Comparison of ENCODE assay signal across 15 cellular contexts in genomic region chr7:94307399-94308048, GRCh38.
DNase-seq lines count a peak whose midpoint lies in the region; ATAC-seq, FAIRE-seq and TF ChIP-seq lines count a peak whose summit lies in the region.
"Had no signal": no experiment of that assay in that cellular context is flagged by ENCODE, and none has a peak within 500 bp of the region (broad histone marks: within the 10 kb centered on the region; RNA-seq: fewer than 3 reads in every experiment).

No MANE protein-coding gene starts in this region.

- no peaks in the 10 kb centered on the region for H3K9me1 ChIP-seq in endothelial cell of umbilical vein (replicated peaks; ENCODE audit: control insufficient read depth, extremely low read depth, insufficient read depth, low read length)

- H3K4me3 Mint-ChIP-seq in nephron (no peak overlapping the region), type B pancreatic cell (no peak overlapping the region)
- H3K4me3 Mint-ChIP-seq: CD4-positive, CD25-positive, alpha-beta regulatory T cell; HFFc6 had no signal

- H3K36me3 ChIP-seq in endothelial cell of umbilical vein (ENCODE audit: control insufficient read depth in 2 of 2, extremely low read depth in 1 of 2, insufficient read depth in 2 of 2, low read length in 2 of 2) (no peaks in the 10 kb centered on the region), neuronal stem cell (replicated peaks in 1 of 2; ENCODE audit: control insufficient read depth in 2 of 2, insufficient read depth in 2 of 2, low read length in 2 of 2) (no peaks in the 10 kb centered on the region), BE2C (no peaks in the 10 kb centered on the region)
- H3K36me3 ChIP-seq: BLaER1 treated with 17β-estradiol and CSF1 and Interleukin-3, amounts not matched to agents 10 nM and 100 nM had no signal

- H3K4me1 ChIP-seq in endothelial cell of umbilical vein (ENCODE audit: control insufficient read depth, extremely low read depth, insufficient read depth, low read length) (peaks cover 14% of the 10 kb centered on the region), neuronal stem cell (ENCODE audit: control insufficient read depth in 2 of 2, insufficient read depth in 1 of 2, low read depth in 1 of 2, low read length in 2 of 2) (peaks cover 3 to 5% of the 10 kb centered on the region in 2 donors), BE2C (no peaks in the 10 kb centered on the region)

- H2BK12ac ChIP-seq in neuronal stem cell (ENCODE audit: low read length), result no peak overlapping the region

- intact Hi-C loops in endothelial cell of umbilical vein (cut with micrococcal nuclease), result no loop called here

- POLR2A ChIA-PET in endothelial cell of umbilical vein (lab: Charles Lee), result no interaction called here

- H2AK5ac ChIP-seq in neuronal stem cell (ENCODE audit: low read depth, low read length), result no peak overlapping the region

- H2BK15ac ChIP-seq in neuronal stem cell (ENCODE audit: low read length), result no peak overlapping the region

- peaks cover 56% of the 10 kb centered on the region for H3K4me1 Mint-ChIP-seq in nephron
- H3K4me1 Mint-ChIP-seq in type B pancreatic cell (ENCODE audit: unreplicated experiment), result peaks cover 14% of the 10 kb centered on the region
- H3K4me1 Mint-ChIP-seq: CD4-positive, CD25-positive, alpha-beta regulatory T cell had no signal

- dilution Hi-C loops in endothelial cell of umbilical vein (cut with MboI; ENCODE audit: extremely low pct_ligation_motif_present, low sequenced_read_pairs), result no loop called here

- no peak overlapping the region for H4K8ac ChIP-seq in neuronal stem cell (ENCODE audit: low read depth, low read length)

- H3K23ac ChIP-seq in neuronal stem cell (ENCODE audit: low read depth, low read length, poor library complexity), result no peak overlapping the region

- peak; percentile 19 for DNase-seq in HT1080 (ENCODE audit: low read depth)
- no peak for DNase-seq in endothelial cell of umbilical vein (ENCODE audit: low read depth, low spot score)
- DNase-seq in type B pancreatic cell (ENCODE audit: extremely low spot score, unreplicated experiment), result no peak
- DNase-seq in neuronal stem cell (ENCODE audit: low spot score), result no peak
- DNase-seq in BE2C, result no peak
- no peak for DNase-seq in activated naive CD4-positive, alpha-beta T cell treated with anti-CD3 and anti-CD28 coated beads, Interleukin-2, amount 50 U/mL, for 72 hours (ENCODE audit: low spot score in 2 of 2)
- DNase-seq: 8988T; AML-193; CD4-positive, CD25-positive, alpha-beta regulatory T cell; DMS53; HCEC 1CT; HFFc6 had no signal

- H2BK5ac ChIP-seq in neuronal stem cell (ENCODE audit: low read length), result no peak overlapping the region

- H3K27me3 Mint-ChIP-seq in nephron (ENCODE audit: low read depth), result no peaks in the 10 kb centered on the region
- peaks cover 3% of the 10 kb centered on the region for H3K27me3 Mint-ChIP-seq in type B pancreatic cell
- H3K27me3 Mint-ChIP-seq: CD4-positive, CD25-positive, alpha-beta regulatory T cell had no signal

- no peak overlapping the region for H2AFZ ChIP-seq in endothelial cell of umbilical vein (ENCODE audit: low read depth, low read length)
- no peak overlapping the region for H2AFZ ChIP-seq in neuronal stem cell (ENCODE audit: low read length)

- peaks cover 12% of the 10 kb centered on the region for H3K9me3 Mint-ChIP-seq in nephron
- H3K9me3 Mint-ChIP-seq in type B pancreatic cell, result peaks cover 26% of the 10 kb centered on the region
- peaks cover 21 to 22% of the 10 kb centered on the region in 2 donors for H3K9me3 Mint-ChIP-seq in activated naive CD4-positive, alpha-beta T cell treated with anti-CD3 and anti-CD28 coated beads, Interleukin-2, amount 50 U/mL, for 72 hours
- H3K9me3 Mint-ChIP-seq: HFFc6 had no signal

- no peaks in the 10 kb centered on the region for H3K27me3 ChIP-seq in endothelial cell of umbilical vein (ENCODE audit: control insufficient read depth in 2 of 2, insufficient read depth in 2 of 2, low read length in 2 of 2)
- H3K27me3 ChIP-seq in neuronal stem cell (ENCODE audit: control insufficient read depth in 3 of 3, insufficient read depth in 3 of 3, low read depth in 1 of 3, low read length in 3 of 3), result no peaks in the 10 kb centered on the region
- 0 out of 2 replicates have a peak, but pooled peaks cover 3% of the 10 kb centered on the region for H3K27me3 ChIP-seq in BE2C
- H3K27me3 ChIP-seq: BLaER1 treated with 17β-estradiol and CSF1 and Interleukin-3, amounts not matched to agents 10 nM and 100 nM had no signal

- H3K36me3 Mint-ChIP-seq in nephron (ENCODE audit: low read depth), result peaks cover 7% of the 10 kb centered on the region
- H3K36me3 Mint-ChIP-seq in type B pancreatic cell, result peaks cover 9% of the 10 kb centered on the region
- H3K36me3 Mint-ChIP-seq in activated naive CD4-positive, alpha-beta T cell treated with anti-CD3 and anti-CD28 coated beads, Interleukin-2, amount 50 U/mL, for 72 hours, result peaks cover 0 to 4% of the 10 kb centered on the region in 2 donors
- H3K36me3 Mint-ChIP-seq: CD4-positive, CD25-positive, alpha-beta regulatory T cell had no signal

- no peaks in the 10 kb centered on the region for H3K79me2 ChIP-seq in endothelial cell of umbilical vein (ENCODE audit: control insufficient read depth, insufficient read depth, low read length)

- H3K9ac ChIP-seq in endothelial cell of umbilical vein (replicated peaks; ENCODE audit: extremely low read depth, insufficient read depth, low read length), result no peak overlapping the region
- H3K9ac ChIP-seq in neuronal stem cell (ENCODE audit: low read depth, low read length, poor library complexity), result no peak overlapping the region
- H3K9ac ChIP-seq: BLaER1 treated with 17β-estradiol and CSF1 and Interleukin-3, amounts not matched to agents 10 nM and 100 nM had no signal

- no peak overlapping the region for H4K91ac ChIP-seq in neuronal stem cell (ENCODE audit: low read depth, low read length, poor library complexity)

- no peaks in the 10 kb centered on the region for H3K9me3 ChIP-seq in endothelial cell of umbilical vein (replicated peaks; ENCODE audit: control insufficient read depth, insufficient read depth, low read length)
- peaks cover 0 to 5% of the 10 kb centered on the region in 2 donors for H3K9me3 ChIP-seq in neuronal stem cell (replicated peaks in 1 of 2; ENCODE audit: control insufficient read depth in 2 of 2, insufficient read depth in 1 of 2, low read depth in 1 of 2, low read length in 2 of 2)
- H3K9me3 ChIP-seq in BE2C, result no peaks in the 10 kb centered on the region; the same call in none of the 2 replicates
- H3K9me3 ChIP-seq: BLaER1 treated with 17β-estradiol and CSF1 and Interleukin-3, amounts not matched to agents 10 nM and 100 nM had no signal

- H3K79me1 ChIP-seq in neuronal stem cell (ENCODE audit: low read depth, low read length), result no peaks in the 10 kb centered on the region

- FAIRE-seq in endothelial cell of umbilical vein (lab: Jason Lieb, UNC), result no peak
- FAIRE-seq: GM18507 had no signal

- no peak overlapping the region for H3K4ac ChIP-seq in neuronal stem cell (ENCODE audit: low read length)

- H3K27ac Mint-ChIP-seq in nephron, result peak overlapping the region; percentile 47 to 99 (median 71)
- peak overlapping the region; percentile 14 for H3K27ac Mint-ChIP-seq in type B pancreatic cell
- H3K27ac Mint-ChIP-seq in activated naive CD4-positive, alpha-beta T cell treated with anti-CD3 and anti-CD28 coated beads, Interleukin-2, amount 50 U/mL, for 72 hours, result no peak overlapping the region
- H3K27ac Mint-ChIP-seq: CD4-positive, CD25-positive, alpha-beta regulatory T cell; HFFc6 had no signal

- 100% methylated on average over 1 of the region's 4 CpGs; no CpG with 5 or more reads in 1 of the 2 donors for WGBS in neuronal stem cell (ENCODE audit: extremely low coverage in 2 of 2, insufficient read length in 2 of 2, insufficient replicate concordance in 1 of 2), 2 donors

- H3K4me3 ChIP-seq in endothelial cell of umbilical vein (replicated peaks in 1 of 3; ENCODE audit: insufficient read depth in 1 of 3, low read depth in 1 of 3, low read length in 3 of 3), result no peak overlapping the region
- no peak overlapping the region for H3K4me3 ChIP-seq in neuronal stem cell (ENCODE audit: low read length in 2 of 2)
- no peak overlapping the region for H3K4me3 ChIP-seq in BE2C (ENCODE audit: low read depth, low read length)
- H3K4me3 ChIP-seq: BLaER1 treated with 17β-estradiol and CSF1 and Interleukin-3, amounts not matched to agents 10 nM and 100 nM had no signal

- H4K20me1 ChIP-seq in endothelial cell of umbilical vein (replicated peaks; ENCODE audit: control insufficient read depth, extremely low read depth, insufficient read depth, low read length), result no peaks in the 10 kb centered on the region
- H4K20me1 ChIP-seq: BLaER1 treated with 17β-estradiol and CSF1 and Interleukin-3, amounts not matched to agents 10 nM and 100 nM had no signal

- no peak for ATAC-seq in activated naive CD4-positive, alpha-beta T cell treated with anti-CD3 and anti-CD28 coated beads, Interleukin-2, amount 50 U/mL, for 72 hours

- H3K14ac ChIP-seq in neuronal stem cell (ENCODE audit: low read length), result no peak overlapping the region

- no peak overlapping the region for H2BK120ac ChIP-seq in neuronal stem cell (ENCODE audit: low read depth, low read length)

- BruUV-seq in endothelial cell of umbilical vein (replicated peaks; lab: Mats Ljungman, UMichigan), result no TSS peak

- H3K4me2 ChIP-seq in endothelial cell of umbilical vein (ENCODE audit: insufficient read depth, low read length) (no peak overlapping the region), neuronal stem cell (ENCODE audit: insufficient read depth, low read length, poor library complexity, severe bottlenecking) (no peak overlapping the region)
- H3K4me2 ChIP-seq: BLaER1 treated with 17β-estradiol and CSF1 and Interleukin-3, amounts not matched to agents 10 nM and 100 nM had no signal

- TF ChIP-seq CTCF in endothelial cell of umbilical vein (IDR thresholded peaks at IDR 0.05; ENCODE audit: extremely low read depth in 1 of 2, insufficient read depth in 1 of 2, low read depth in 1 of 2, low read length in 2 of 2) (no peak), nephron (IDR thresholded peaks at IDR 0.05; ENCODE audit: unreplicated experiment in 3 of 3) (no peak), type B pancreatic cell (conservative IDR thresholded peaks at IDR 0.05) (no peak), BE2C (IDR thresholded peaks at IDR 0.05; ENCODE audit: low read depth, low read length) (no peak)

- TF ChIP-seq POLR2A in endothelial cell of umbilical vein (IDR thresholded peaks at IDR 0.05; ENCODE audit: low read depth, low read length), result no peak

- H3K18ac ChIP-seq in neuronal stem cell (ENCODE audit: low read length), result no peak overlapping the region

- H3K27ac ChIP-seq in endothelial cell of umbilical vein (ENCODE audit: insufficient read depth, low read depth, low read length) (no peak overlapping the region), neuronal stem cell (replicated peaks; ENCODE audit: low read length) (no peak overlapping the region)
- H3K27ac ChIP-seq: BLaER1 treated with 17β-estradiol and CSF1 and Interleukin-3, amounts not matched to agents 10 nM and 100 nM had no signal

- CTCF ChIA-PET in endothelial cell of umbilical vein (lab: Charles Lee), result interaction anchor here (1.1 to 2.4 kb wide), 4 partner anchors 10 to 88 kb away, joined by 3 to 8 read pairs (median 6); no protein-coding TSS in a partner anchor

TF ChIP-seq in endothelial cell of umbilical vein, 7 proteins besides CTCF, POLR2A, EP300 and RAD21:
- TF ChIP-seq JUN (IDR thresholded peaks at IDR 0.05; ENCODE audit: borderline replicate concordance, insufficient read depth, insufficient read length, low read depth), result peak; percentile 4
- TF ChIP-seq EZH2 (IDR thresholded peaks at IDR 0.05; ENCODE audit: borderline replicate concordance, low read depth, low read length, severe bottlenecking), result no peak

Comparison
In these comparisons a context has a peak if more than half of its experiments do, and no peak if none do; other contexts are left out.
1. H3K27ac Mint-ChIP-seq: peak in nephron (3 of 3) and type B pancreatic cell (single experiment); none in activated naive CD4-positive, alpha-beta T cell treated with anti-CD3 and anti-CD28 coated beads, Interleukin-2, amount 50 U/mL, for 72 hours (0 of 2).